Comparison of ENCODE assay signal across 13 cellular contexts in the genomic region with DNA sequence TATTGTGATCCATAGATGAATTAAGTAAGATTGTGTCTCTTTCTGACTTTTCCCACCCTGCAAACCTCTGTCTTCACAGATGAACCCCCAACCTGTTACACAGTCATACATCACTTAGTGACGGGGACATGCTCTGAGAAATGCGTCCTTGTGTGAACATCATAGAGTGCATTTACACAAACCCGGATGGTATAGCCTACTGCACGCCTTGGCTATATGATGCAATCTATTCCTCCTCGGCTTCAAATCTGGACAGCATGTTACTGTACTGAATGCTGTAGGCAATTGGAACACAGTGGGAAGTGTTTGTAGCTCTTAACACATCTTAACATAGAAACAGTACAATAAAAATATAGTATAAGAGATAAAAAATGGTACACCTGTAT. TPM values are rescaled to one million over a fixed set of nuclear protein-coding genes. Genes with fewer than 3 reads are reported as not detected.
A peak's percentile ranks its signal among the peaks of the same experiment; 100 is the strongest.
DNase-seq lines count a peak whose midpoint lies in the region; ATAC-seq, FAIRE-seq and TF ChIP-seq lines count a peak whose summit lies in the region.
"Had no signal": no experiment of that assay in that cellular context is flagged by ENCODE, and none has a peak within 500 bp of the region (broad histone marks: within the 10 kb centered on the region; RNA-seq: fewer than 3 reads in every experiment).

No MANE protein-coding gene starts in this region.

- H2AFZ ChIP-seq in GM12878 (ENCODE audit: control insufficient read depth, low read depth, low read length), result peak overlapping the region; percentile 49

- H3K27me3 Mint-ChIP-seq in WTC11 (ENCODE audit: low read depth), result no peaks in the 10 kb centered on the region

- no peak overlapping the region for H3K4me3 Mint-ChIP-seq in WTC11
- H3K4me3 Mint-ChIP-seq: endodermal cell had no signal

- intact Hi-C loops in GM12878 (cut with micrococcal nuclease; ENCODE audit: unreplicated experiment), result loop anchor here (2.0 to 10.0 kb wide), 5 partner anchors 33 to 633 kb away; partner anchors contain the start of gene MUCL1

- no peaks in the 10 kb centered on the region for H3K79me2 ChIP-seq in GM12878 (ENCODE audit: control insufficient read depth, insufficient read depth, low read length)

- no peak for TF ChIP-seq RAD21 in GM12878 (IDR thresholded peaks at IDR 0.05; ENCODE audit: insufficient read depth, low read depth, low read length)

- H3K4me1 ChIP-seq in GM12878 (ENCODE audit: control insufficient read depth, insufficient read depth, low read length), result peaks cover 26% of the 10 kb centered on the region
- H3K4me1 ChIP-seq: pancreas had no signal

- RAD21 ChIA-PET in GM12878 (lab: Charles Lee; ENCODE audit: unreplicated experiment), result interaction anchor here (0.8 to 3.4 kb wide), 17 partner anchors 8 to 351 kb away, joined by 3 to 205 read pairs (median 6); partner anchors contain the start of genes MUCL1, NEUROD4 and TESPA1

- POLR2A ChIA-PET in GM12878 (lab: Charles Lee) (interaction anchor here (0.6 to 2.1 kb wide), 2 partner anchors 80 to 583 kb away, joined by 3 to 8 read pairs; no protein-coding TSS in a partner anchor), WTC11 (lab: Charles Lee) (interaction anchor here (1.7 kb wide), 1 partner anchor 80 kb away, joined by 5 read pairs; no protein-coding TSS in a partner anchor)

- FAIRE-seq in GM12878 (lab: Jason Lieb, UNC), result no peak
- FAIRE-seq: pancreas had no signal

- in situ Hi-C loops in GM13977 (cut with MboI; ENCODE audit: low pct_unique_long_range_greater_than_20kb, low sequenced_read_pairs, unreplicated experiment) (loop anchor here (5.0 to 25.0 kb wide), 2 partner anchors 75 to 645 kb away; partner anchors contain the start of gene OR10P1), GM12878 (cut with MboI) (loop anchor here (5.0 kb wide), 1 partner anchor 80 kb away; no protein-coding TSS in a partner anchor)

- H3K27ac Mint-ChIP-seq in WTC11, result no peak overlapping the region
- H3K27ac Mint-ChIP-seq: endodermal cell had no signal

- no peaks in the 10 kb centered on the region for H3K27me3 ChIP-seq in GM12878 (replicated peaks in 1 of 2; ENCODE audit: control insufficient read depth in 2 of 2, insufficient read depth in 2 of 2, low read length in 1 of 2)
- H3K27me3 ChIP-seq: pancreas had no signal

- H3K27ac ChIP-seq in GM12878 (ENCODE audit: control insufficient read depth, insufficient read depth), result peak overlapping the region; percentile 68
- H3K27ac ChIP-seq: pancreas had no signal

- H4K20me1 ChIP-seq in GM12878 (ENCODE audit: control insufficient read depth, insufficient read depth), result no peaks in the 10 kb centered on the region

- ATAC-seq in HG03432 (IDR thresholded peaks at IDR 0.05; ENCODE audit: unreplicated experiment) (peak; percentile 44), GM12878 (peak; percentile 75), WTC11 (no peak)
- ATAC-seq: HCT116, pancreas had no signal

- peak; percentile 16 for DNase-seq in GM13977 (ENCODE audit: low spot score)
- peak; percentile 12 for DNase-seq in GM20000 (ENCODE audit: low spot score)
- DNase-seq in GM12878 (ENCODE audit: low read depth, low spot score), result no peak
- DNase-seq in WTC11 (ENCODE audit: low spot score), result no peak
- no peak for DNase-seq in GM10266 (ENCODE audit: extremely low spot score)
- no peak for DNase-seq in D341Med (ENCODE audit: low spot score)
- no peak for DNase-seq in activated T-cell treated with anti-CD3 and anti-CD28 coated beads, Interleukin-2, amount 50 U/mL, for 48 hours
- DNase-seq: endodermal cell, NCI-H1694, pancreas, SHP77 treated with DMSO at 0.1 percent for 48 hours had no signal

- H3K4me3 ChIP-seq in GM12878, result no peak overlapping the region
- H3K4me3 ChIP-seq: pancreas had no signal

- 21% methylated on average over 5 of the region's 5 CpGs for WGBS in GM12878 (ENCODE audit: insufficient coverage, insufficient replicate concordance, low lambda C conversion rate, missing lambda C conversion rate)

- H3K9me3 ChIP-seq in GM12878 (replicated peaks; ENCODE audit: control insufficient read depth, insufficient read depth, low read length), result no peaks in the 10 kb centered on the region
- H3K9me3 ChIP-seq: pancreas had no signal

- no peak for TF ChIP-seq POLR2A in GM12878 (IDR thresholded peaks at IDR 0.05; ENCODE audit: low read depth, low read length)

- H3K9ac ChIP-seq in GM12878 (ENCODE audit: control insufficient read depth, insufficient read depth, low read length), result no peak overlapping the region

- H3K4me2 ChIP-seq in GM12878 (ENCODE audit: control insufficient read depth, insufficient read depth), result peak overlapping the region; percentile 58

- CTCF ChIA-PET in GM12878 (lab: Yijun Ruan, JAX) (interaction anchor here (0.8 to 12.8 kb wide), 31 partner anchors 9 to 803 kb away, joined by 3 to 700 read pairs (median 11); partner anchors contain the start of genes MUCL1, SMUG1 and TESPA1), WTC11 (lab: Charles Lee) (interaction anchor here (1.1 to 3.4 kb wide), 6 partner anchors 12 to 267 kb away, joined by 3 to 325 read pairs (median 4); no protein-coding TSS in a partner anchor)

- 0 out of 2 replicates have a peak, but pooled peaks cover 2% of the 10 kb centered on the region for H3K9me3 Mint-ChIP-seq in WTC11
- H3K9me3 Mint-ChIP-seq: endodermal cell had no signal

- TF ChIP-seq CTCF in GM13977 (IDR thresholded peaks at IDR 0.05; ENCODE audit: extremely low read depth, insufficient read depth, missing control alignments) (no peak), GM20000 (IDR thresholded peaks at IDR 0.05; ENCODE audit: extremely low read depth, missing control alignments) (no peak), GM12878 (IDR thresholded peaks at IDR 0.05 in 2 of 3, conservative IDR thresholded peaks at IDR 0.05 in 1 of 3; ENCODE audit: control insufficient read depth in 2 of 3, extremely low read depth in 1 of 3, insufficient read depth in 1 of 3, low read depth in 3 of 3, low read length in 3 of 3) (no peak), WTC11 (IDR thresholded peaks at IDR 0.05) (no peak), GM10266 (IDR thresholded peaks at IDR 0.05; ENCODE audit: control insufficient read depth, insufficient read depth, low read depth, missing control alignments) (no peak)

- no peaks in the 10 kb centered on the region for H3K36me3 ChIP-seq in GM12878 (ENCODE audit: control insufficient read depth in 2 of 2, insufficient read depth in 2 of 2, low read length in 1 of 2)
- H3K36me3 ChIP-seq: pancreas had no signal

- no TSS peak for BruUV-seq in GM12878 (replicated peaks; lab: Mats Ljungman, UMichigan)

- peaks cover 12% of the 10 kb centered on the region for H3K4me1 Mint-ChIP-seq in WTC11
- H3K4me1 Mint-ChIP-seq: endodermal cell had no signal

- SMC1A ChIA-PET in GM12878 (lab: Charles Lee; ENCODE audit: uncharacterized antibody, unreplicated experiment), result interaction anchor here (0.9 to 13.2 kb wide), 25 partner anchors 8 to 290 kb away, joined by 3 to 429 read pairs (median 9); partner anchors contain the start of genes MUCL1, NEUROD4 and TESPA1

- no peaks in the 10 kb centered on the region for H3K36me3 Mint-ChIP-seq in WTC11

- TF ChIP-seq EP300 in GM12878 (IDR thresholded peaks at IDR 0.05; ENCODE audit: borderline replicate concordance in 1 of 2, control insufficient read depth in 1 of 2, low read depth in 2 of 2, low read length in 2 of 2), result no peak

TF ChIP-seq in GM12878, 131 proteins besides CTCF, POLR2A, EP300 and RAD21 (continues in another document):
- TF ChIP-seq ESRRA (IDR thresholded peaks at IDR 0.05; ENCODE audit: low read length) (no peak), JUNB (IDR thresholded peaks at IDR 0.05) (peak; percentile 11; the same call in 1 of the 2 replicates), CREM (IDR thresholded peaks at IDR 0.05; ENCODE audit: low read depth) (peak; percentile 71)

TF ChIP-seq in WTC11, 78 proteins besides CTCF, POLR2A, EP300 and RAD21 (continues in another document):
- TF ChIP-seq SMAD3 (CRISPR knock-in tag; IDR thresholded peaks at IDR 0.05; ENCODE audit: borderline replicate concordance), result no peak
- no peak for TF ChIP-seq TCF7 (CRISPR knock-in tag; IDR thresholded peaks at IDR 0.05; ENCODE audit: low read depth)
- TF ChIP-seq IRF2 (CRISPR knock-in tag; IDR thresholded peaks at IDR 0.05; ENCODE audit: borderline replicate concordance, low read depth), result no peak

RNA-seq across cellular contexts. Expression of gene TESPA1, which starts 7.4 kb away (rescaled TPM):
- total RNA-seq in GM12878 (2013; cell fraction: nucleolus; rRNA removed), result 114 and 127 TPM in 2 replicates
- 23.4 and 23.7 TPM in 2 replicates for total RNA-seq in GM12878 (2014; rRNA removed)
- total RNA-seq in GM12878 (2014; rRNA removed; fragmentation: Illumina TruSeq; extraction: Trizol), result 32.6 and 35.3 TPM in 2 replicates
- 34.4 and 37.5 TPM in 2 replicates for total RNA-seq in GM12878 (2021)
- polyA plus RNA-seq in GM12878 (2011; ENCODE audit: low read depth), result 29.9 TPM
- 19.6 and 37.5 TPM in 2 replicates for polyA plus RNA-seq in GM12878 (2011; rRNA removed)
- polyA plus RNA-seq in GM12878 (2011; cell fraction: cytosol; rRNA removed), result 34.9 and 47.4 TPM in 2 replicates
- 72.2 and 91.4 TPM in 2 replicates for polyA plus RNA-seq in GM12878 (2011; cell fraction: nucleus; rRNA removed)
- polyA plus RNA-seq in GM12878 (2012), result 27.3 and 34.0 TPM in 2 replicates
- polyA plus RNA-seq in GM12878 (2014; fragmentation: Illumina TruSeq; extraction: Trizol), result 56.2 and 61.2 TPM in 2 replicates
- 10 to 100 TPM; 13.8 to 16.1 TPM for polyA plus RNA-seq in GM12878 (2014; fragmentation: Nextera tagmentation; extraction: Ambion mirVana)
- 23.6 and 26.1 TPM in 2 replicates for polyA plus RNA-seq in GM12878 (2014; rRNA removed)
- 10 to 100 TPM; 19.8 to 24.2 TPM for polyA plus RNA-seq in GM12878 (2016; fragmentation: Nextera tagmentation; extraction: Ambion mirVana)
- polyA minus RNA-seq in GM12878 (2011; rRNA and poly(A)+ RNA removed), result 38.0 and 46.9 TPM in 2 replicates
- polyA minus RNA-seq in GM12878 (2011; cell fraction: cytosol; rRNA and poly(A)+ RNA removed), result 28.4 and 28.9 TPM in 2 replicates
- polyA minus RNA-seq in GM12878 (2011; cell fraction: nucleus; rRNA and poly(A)+ RNA removed), result 38.7 and 50.2 TPM in 2 replicates
- 0.21 to 0.39 TPM (median 0.25 TPM) in 3 replicates for total RNA-seq in WTC11 (2021)
- total RNA-seq: endodermal cell had no signal

RNA-seq across cellular contexts. Expression of gene NEUROD4, which starts 27.8 kb away (rescaled TPM):
- total RNA-seq in GM12878 (2013; cell fraction: nucleolus; rRNA removed), result not detected in 2 replicates
- total RNA-seq in GM12878 (2014; rRNA removed) (not detected in 2 replicates), GM12878 (2014; rRNA removed; fragmentation: Illumina TruSeq; extraction: Trizol) (not detected in 2 replicates), GM12878 (2021) (not detected in 2 replicates), WTC11 (2021) (not detected in 3 replicates)
- not detected for polyA plus RNA-seq in GM12878 (2011; ENCODE audit: low read depth)
- polyA plus RNA-seq in GM12878 (2011; rRNA removed) (not detected in 2 replicates), GM12878 (2014; fragmentation: Illumina TruSeq; extraction: Trizol) (not detected in 2 replicates), GM12878 (2014; fragmentation: Nextera tagmentation; extraction: Ambion mirVana) (not detected), GM12878 (2014; rRNA removed) (not detected in 2 replicates), GM12878 (2016; fragmentation: Nextera tagmentation; extraction: Ambion mirVana) (under 1 TPM in 1 of 2 experiments, not detected in 1; 0.06 TPM)
- not detected in 2 replicates for polyA plus RNA-seq in GM12878 (2011; cell fraction: cytosol; rRNA removed)
- not detected in 2 replicates for polyA plus RNA-seq in GM12878 (2011; cell fraction: nucleus; rRNA removed)
- not detected in 2 replicates for polyA plus RNA-seq in GM12878 (2012)
- not detected in 2 replicates for polyA minus RNA-seq in GM12878 (2011; rRNA and poly(A)+ RNA removed)
- not detected in 2 replicates for polyA minus RNA-seq in GM12878 (2011; cell fraction: cytosol; rRNA and poly(A)+ RNA removed)
- polyA minus RNA-seq in GM12878 (2011; cell fraction: nucleus; rRNA and poly(A)+ RNA removed), result not detected in 2 replicates
- total RNA-seq: endodermal cell, pancreas had no signal

Comparison
In these comparisons a context has a peak if more than half of its experiments do, and no peak if none do; other contexts are left out.
1. DNase-seq: peak in GM13977 (single experiment) and GM20000 (single experiment); none in GM12878 (single experiment), WTC11 (single experiment), GM10266 (single experiment), D341Med (single experiment) and activated T-cell treated with anti-CD3 and anti-CD28 coated beads, Interleukin-2, amount 50 U/mL, for 48 hours (0 of 2).
2. RNA of gene TESPA1, which starts 7.4 kb away (total RNA-seq): 23.4 to 127 TPM in GM12878; 0.21 to 0.39 TPM in WTC11; every median in the first group is over 10 times any median in the second.